In genomic region chr1:44038876-44039657, GRCh38 we compare ENCODE assay signal across 1 cellular context.
A peak's percentile ranks its signal among the peaks of the same experiment; 100 is the strongest.
TF ChIP-seq lines count a peak whose summit lies in the region.

No MANE protein-coding gene starts in this region.

TF ChIP-seq in IMR-90, 13 proteins besides CTCF, POLR2A, EP300 and RAD21:
- no peak for TF ChIP-seq FOS (IDR thresholded peaks at IDR 0.05; ENCODE audit: low read depth, low read length)
- no peak for TF ChIP-seq RFX5 (IDR thresholded peaks at IDR 0.05; ENCODE audit: low read depth, low read length)
- TF ChIP-seq CEBPB (IDR thresholded peaks at IDR 0.05; ENCODE audit: low read depth, low read length): peak; percentile 27; the same call in 1 of the 2 replicates
- no peak for TF ChIP-seq BHLHE40 (IDR thresholded peaks at IDR 0.05; ENCODE audit: low read depth, low read length)
- no peak for TF ChIP-seq RCOR1 (IDR thresholded peaks at IDR 0.05; ENCODE audit: insufficient replicate concordance, low read length)
- TF ChIP-seq ELK1 (IDR thresholded peaks at IDR 0.05; ENCODE audit: borderline replicate concordance, low read depth, low read length): no peak
- TF ChIP-seq MAZ (IDR thresholded peaks at IDR 0.05; ENCODE audit: borderline replicate concordance, low read depth, low read length): no peak
TF ChIP-seq in IMR-90: peak in this region for 1.
